Comparison of ENCODE assay signal across 25 cellular contexts in the genomic region with DNA sequence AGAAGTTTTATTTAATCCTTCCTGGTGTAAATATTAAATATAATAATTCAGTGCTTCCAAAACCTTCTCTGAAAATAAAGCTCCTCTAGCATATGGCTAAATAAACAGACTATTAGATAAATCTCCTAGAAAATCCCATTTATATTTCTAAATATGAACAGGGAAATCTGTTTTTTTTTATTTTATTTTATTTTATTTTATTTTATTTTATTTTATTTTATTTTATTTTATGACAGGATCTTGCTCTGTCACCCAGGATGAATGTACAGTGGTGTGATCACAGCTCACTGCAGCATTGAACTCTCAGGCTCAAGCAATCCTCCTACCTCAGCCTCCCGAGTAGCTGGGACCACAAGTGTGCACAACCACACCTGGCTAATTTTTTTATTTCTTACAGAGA.
"Had no signal": no experiment of that assay in that cellular context is flagged by ENCODE, and none has a peak within 500 bp of the region (broad histone marks: within the 10 kb centered on the region; RNA-seq: fewer than 3 reads in every experiment).

No MANE protein-coding gene starts in this region.

- DNase-seq: dorsolateral prefrontal cortex; effector CD4-positive, alpha-beta T cell; heart left ventricle; left cardiac atrium; left lung; naive thymus-derived CD8-positive, alpha-beta T cell; nephron progenitor cell; nucleus accumbens; stimulated activated CD4-positive, alpha-beta T cell treated with anti-CD3 and anti-CD28 coated beads, Interleukin-12 subunit alpha, Interleukin-12 subunit beta, amount 100 ng/mL, for 4 hours; stimulated activated CD4-positive, alpha-beta T cell treated with anti-CD3 and anti-CD28 coated beads, Interleukin-1b, Interleukin-23, amount 100 ng/mL, for 48 hours; stimulated activated CD4-positive, alpha-beta T cell treated with anti-CD3 and anti-CD28 coated beads, Interleukin-4, amount 100 ng/mL, for 1 hour; stimulated activated CD8-positive, alpha-beta memory T cell treated with anti-CD3 and anti-CD28 coated beads, Interleukin-4, amount 100 ng/mL, for 48 hours; stimulated activated naive CD4-positive, alpha-beta T cell treated with Interleukin-2 at 50 U/mL for 16 hours; stomach; substantia nigra; testis; tibial artery had no signal

- H3K4me3 ChIP-seq: dorsolateral prefrontal cortex, gastroesophageal sphincter, heart left ventricle, hepatocyte, left lung, prostate gland, right atrium auricular region, smooth muscle cell, stomach, testis, tibial artery had no signal

- H3K9me3 Mint-ChIP-seq: naive thymus-derived CD8-positive, alpha-beta T cell; nephron progenitor cell; type B pancreatic cell had no signal

- H3K36me3 ChIP-seq: gastroesophageal sphincter, heart left ventricle, left lung, prostate gland, right atrium auricular region, stomach, tibial artery had no signal

- H3K4me3 Mint-ChIP-seq: naive thymus-derived CD8-positive, alpha-beta T cell; nephron progenitor cell; type B pancreatic cell had no signal

- H3K9me3 ChIP-seq: gastroesophageal sphincter, heart left ventricle, left lung, prostate gland, right atrium auricular region, stomach, testis, tibial artery had no signal

- H3K27me3 Mint-ChIP-seq: type B pancreatic cell had no signal

- ATAC-seq: esophagus mucosa; gastroesophageal sphincter; heart left ventricle; left cardiac atrium; left lung; naive thymus-derived CD8-positive, alpha-beta T cell; sciatic nerve had no signal

- H3K27ac Mint-ChIP-seq: naive thymus-derived CD8-positive, alpha-beta T cell; type B pancreatic cell had no signal

- H3K36me3 Mint-ChIP-seq: naive thymus-derived CD8-positive, alpha-beta T cell; type B pancreatic cell had no signal

- H3K27me3 ChIP-seq: dorsolateral prefrontal cortex, gastroesophageal sphincter, heart left ventricle, hepatocyte, left lung, right atrium auricular region, stomach, testis, tibial artery had no signal

- H3K27ac ChIP-seq: dorsolateral prefrontal cortex, gastroesophageal sphincter, hepatocyte, left lung, prostate gland, stomach, testis, tibial artery had no signal

- H3K4me1 ChIP-seq: prostate gland, right atrium auricular region, testis had no signal
